ENCODE assay signal across 7 cellular contexts in the genomic region with DNA sequence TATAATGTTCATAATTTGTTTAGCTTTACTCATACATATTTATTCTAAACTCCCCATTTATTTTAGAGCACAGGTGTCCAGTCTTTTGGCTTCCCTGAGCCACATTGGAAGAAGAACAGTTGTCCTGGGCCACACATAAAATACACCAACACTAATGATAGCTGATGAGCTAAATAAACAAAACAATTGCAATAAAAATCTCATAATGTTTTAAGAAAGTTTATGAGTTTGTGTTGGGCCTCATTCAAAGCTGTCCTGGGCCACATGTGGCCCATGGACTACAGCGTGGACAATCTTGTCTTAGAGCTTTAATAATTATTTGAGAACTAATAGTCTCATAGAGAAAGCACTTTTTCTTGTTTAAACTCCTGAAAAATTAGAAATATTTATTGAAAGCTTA.
"Had no signal": no experiment of that assay in that cellular context is flagged by ENCODE, and none has a peak within 500 bp of the region (broad histone marks: within the 10 kb centered on the region; RNA-seq: fewer than 3 reads in every experiment).

No MANE protein-coding gene starts in this region.

- H3K4me3 ChIP-seq: GM12878 had no signal

- DNase-seq: GDM1, GF-D8 had no signal

- FAIRE-seq: GM12878, GM12891, GM12892, GM18507, GM19239 had no signal

- ATAC-seq: GM12878 had no signal
